Comparison of ENCODE assay signal across 15 cellular contexts in the genomic region with DNA sequence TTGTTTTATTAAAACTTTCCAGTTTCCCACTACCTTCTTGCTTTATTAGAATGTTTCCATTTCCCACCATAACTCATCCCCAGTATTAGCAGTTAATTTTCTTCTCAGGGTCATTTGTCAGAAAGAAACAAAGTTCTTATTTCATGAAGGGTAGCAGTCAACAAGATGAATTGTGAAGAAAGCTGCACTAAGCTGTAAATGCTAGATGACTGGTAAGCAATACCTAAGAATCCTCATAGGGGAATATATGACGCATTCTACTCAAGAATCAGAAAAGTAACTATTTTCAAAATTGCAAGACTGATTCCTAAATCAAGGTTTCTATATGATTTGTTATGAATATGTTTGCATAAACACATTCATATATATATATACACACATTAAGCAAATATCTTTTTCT. TPM values are rescaled to one million over a fixed set of nuclear protein-coding genes. Genes with fewer than 3 reads are reported as not detected.
DNase-seq lines count a peak whose midpoint lies in the region; ATAC-seq and TF ChIP-seq lines count a peak whose summit lies in the region.
"Had no signal": no experiment of that assay in that cellular context is flagged by ENCODE, and none has a peak within 500 bp of the region (broad histone marks: within the 10 kb centered on the region; RNA-seq: fewer than 3 reads in every experiment).

No MANE protein-coding gene starts in this region.

- TF ChIP-seq CTCF in natural killer cell (IDR thresholded peaks at IDR 0.05) = no peak

- no peak for DNase-seq in activated CD4-positive, alpha-beta T cell treated with anti-CD3 and anti-CD28 coated beads for 36 hours
- no peak for DNase-seq in activated CD4-positive, alpha-beta T cell treated with anti-CD3 and anti-CD28 coated beads, Interleukin-2, amount 50 U/mL, for 48 hours
- DNase-seq in natural killer cell = no peak
- DNase-seq in natural killer cell treated with Interleukin-12 subunit alpha and Interleukin-12 subunit beta and Interleukin-15 and Interleukin-18, amount 100 ng/mL, for 72 hours (ENCODE audit: low spot score) = no peak
- DNase-seq in SIG-M5 treated with dmso at 0.1 percent for 504 hours (lab: John Stamatoyannopoulos, UW; ENCODE audit: unreplicated experiment) = no peak
- DNase-seq in stimulated activated CD4-positive, alpha-beta T cell treated with anti-CD3 and anti-CD28 coated beads, Interleukin-4, amount 100 ng/mL, for 24 hours = no peak
- DNase-seq: AML-193; Caco-2; CD4-positive, alpha-beta T cell; GDM1; HCEC 1CT had no signal

- POLR2A ChIA-PET in activated CD4-positive, alpha-beta T cell treated with anti-CD3 and anti-CD28 coated beads for 36 hours (lab: Charles Lee) = no interaction called here

- peaks cover 34% of the 10 kb centered on the region for H3K4me1 Mint-ChIP-seq in activated CD4-positive, alpha-beta T cell treated with anti-CD3 and anti-CD28 coated beads for 36 hours
- peaks cover 22 to 25% of the 10 kb centered on the region in 2 donors for H3K4me1 Mint-ChIP-seq in natural killer cell
- peaks cover 25 to 29% of the 10 kb centered on the region in 2 donors for H3K4me1 Mint-ChIP-seq in natural killer cell treated with Interleukin-12 subunit alpha and Interleukin-12 subunit beta and Interleukin-15 and Interleukin-18, amount 100 ng/mL, for 72 hours (ENCODE audit: low read depth in 2 of 2)
- H3K4me1 Mint-ChIP-seq in activated T-helper 17 cell treated with anti-CD3 and anti-CD28 coated beads, Interleukin-2, amount 50 U/mL, for 72 hours = peaks cover 16% of the 10 kb centered on the region
- peaks cover 27% of the 10 kb centered on the region for H3K4me1 Mint-ChIP-seq in stimulated activated memory B cell treated with anti-CD40 and anti-IgM and Interleukin-4, amounts not matched to agents 10 μg/mL and 1 μg/mL and 100 μg/mL, for 72 hours

- H3K27me3 Mint-ChIP-seq in activated CD4-positive, alpha-beta T cell treated with anti-CD3 and anti-CD28 coated beads for 36 hours = no peaks in the 10 kb centered on the region
- H3K27me3 Mint-ChIP-seq in natural killer cell (ENCODE audit: low read depth in 2 of 2) = no peaks in the 10 kb centered on the region
- no peaks in the 10 kb centered on the region for H3K27me3 Mint-ChIP-seq in natural killer cell treated with Interleukin-12 subunit alpha and Interleukin-12 subunit beta and Interleukin-15 and Interleukin-18, amount 100 ng/mL, for 72 hours
- no peaks in the 10 kb centered on the region for H3K27me3 Mint-ChIP-seq in activated T-helper 17 cell treated with anti-CD3 and anti-CD28 coated beads, Interleukin-2, amount 50 U/mL, for 72 hours
- no peaks in the 10 kb centered on the region for H3K27me3 Mint-ChIP-seq in stimulated activated memory B cell treated with anti-CD40 and anti-IgM and Interleukin-4, amounts not matched to agents 10 μg/mL and 1 μg/mL and 100 μg/mL, for 72 hours
- H3K27me3 Mint-ChIP-seq: CD4-positive, alpha-beta T cell had no signal

- no peak overlapping the region for H3K4me3 Mint-ChIP-seq in activated CD4-positive, alpha-beta T cell treated with anti-CD3 and anti-CD28 coated beads for 36 hours
- no peak overlapping the region for H3K4me3 Mint-ChIP-seq in natural killer cell
- H3K4me3 Mint-ChIP-seq in natural killer cell treated with Interleukin-12 subunit alpha and Interleukin-12 subunit beta and Interleukin-15 and Interleukin-18, amount 100 ng/mL, for 72 hours = no peak overlapping the region
- no peak overlapping the region for H3K4me3 Mint-ChIP-seq in activated T-helper 17 cell treated with anti-CD3 and anti-CD28 coated beads, Interleukin-2, amount 50 U/mL, for 72 hours
- H3K4me3 Mint-ChIP-seq in stimulated activated memory B cell treated with anti-CD40 and anti-IgM and Interleukin-4, amounts not matched to agents 10 μg/mL and 1 μg/mL and 100 μg/mL, for 72 hours = no peak overlapping the region
- H3K4me3 Mint-ChIP-seq: CD4-positive, alpha-beta T cell; GM23338 had no signal

- H3K9me3 Mint-ChIP-seq in activated CD4-positive, alpha-beta T cell treated with anti-CD3 and anti-CD28 coated beads for 36 hours (ENCODE audit: low read depth) = no peaks in the 10 kb centered on the region
- H3K9me3 Mint-ChIP-seq in natural killer cell = no peaks in the 10 kb centered on the region
- H3K9me3 Mint-ChIP-seq in natural killer cell treated with Interleukin-12 subunit alpha and Interleukin-12 subunit beta and Interleukin-15 and Interleukin-18, amount 100 ng/mL, for 72 hours = no peaks in the 10 kb centered on the region
- no peaks in the 10 kb centered on the region for H3K9me3 Mint-ChIP-seq in activated T-helper 17 cell treated with anti-CD3 and anti-CD28 coated beads, Interleukin-2, amount 50 U/mL, for 72 hours
- H3K9me3 Mint-ChIP-seq in stimulated activated memory B cell treated with anti-CD40 and anti-IgM and Interleukin-4, amounts not matched to agents 10 μg/mL and 1 μg/mL and 100 μg/mL, for 72 hours = no peaks in the 10 kb centered on the region
- H3K9me3 Mint-ChIP-seq: CD4-positive, alpha-beta T cell; GM23338 had no signal

- CTCF ChIA-PET in activated CD4-positive, alpha-beta T cell treated with anti-CD3 and anti-CD28 coated beads for 36 hours (lab: Charles Lee) = no interaction called here

- intact Hi-C loops in activated CD4-positive, alpha-beta T cell treated with anti-CD3 and anti-CD28 coated beads for 36 hours (cut with DNase I, micrococcal nuclease) = loop anchor here (2.0 to 5.0 kb wide), 2 partner anchors 16 to 43 kb away; no protein-coding TSS in a partner anchor
- intact Hi-C loops in natural killer cell (cut with micrococcal nuclease) = loop anchor here (5.0 kb wide), 1 partner anchor 38 kb away; no protein-coding TSS in a partner anchor

- no peak overlapping the region for H3K27ac Mint-ChIP-seq in activated CD4-positive, alpha-beta T cell treated with anti-CD3 and anti-CD28 coated beads for 36 hours
- peak overlapping the region; percentile 35 to 38 for H3K27ac Mint-ChIP-seq in natural killer cell
- no peak overlapping the region for H3K27ac Mint-ChIP-seq in natural killer cell treated with Interleukin-12 subunit alpha and Interleukin-12 subunit beta and Interleukin-15 and Interleukin-18, amount 100 ng/mL, for 72 hours
- peak overlapping the region; percentile 46 for H3K27ac Mint-ChIP-seq in activated T-helper 17 cell treated with anti-CD3 and anti-CD28 coated beads, Interleukin-2, amount 50 U/mL, for 72 hours
- H3K27ac Mint-ChIP-seq in stimulated activated memory B cell treated with anti-CD40 and anti-IgM and Interleukin-4, amounts not matched to agents 10 μg/mL and 1 μg/mL and 100 μg/mL, for 72 hours = peak overlapping the region; percentile 54
- H3K27ac Mint-ChIP-seq: CD4-positive, alpha-beta T cell; GM23338 had no signal

- peaks cover 32% of the 10 kb centered on the region for H3K36me3 Mint-ChIP-seq in activated CD4-positive, alpha-beta T cell treated with anti-CD3 and anti-CD28 coated beads for 36 hours (ENCODE audit: low read depth)
- peaks cover 12% of the 10 kb centered on the region for H3K36me3 Mint-ChIP-seq in natural killer cell
- peaks cover 10% of the 10 kb centered on the region for H3K36me3 Mint-ChIP-seq in natural killer cell treated with Interleukin-12 subunit alpha and Interleukin-12 subunit beta and Interleukin-15 and Interleukin-18, amount 100 ng/mL, for 72 hours
- H3K36me3 Mint-ChIP-seq in activated T-helper 17 cell treated with anti-CD3 and anti-CD28 coated beads, Interleukin-2, amount 50 U/mL, for 72 hours (ENCODE audit: low read depth) = peaks cover 80% of the 10 kb centered on the region
- peaks cover 48% of the 10 kb centered on the region for H3K36me3 Mint-ChIP-seq in stimulated activated memory B cell treated with anti-CD40 and anti-IgM and Interleukin-4, amounts not matched to agents 10 μg/mL and 1 μg/mL and 100 μg/mL, for 72 hours

- ATAC-seq in activated CD4-positive, alpha-beta T cell treated with anti-CD3 and anti-CD28 coated beads for 36 hours = peak; percentile 64
- ATAC-seq in natural killer cell = no peak
- no peak for ATAC-seq in natural killer cell treated with Interleukin-12 subunit alpha and Interleukin-12 subunit beta and Interleukin-15 and Interleukin-18, amount 100 ng/mL, for 72 hours
- peak; percentile 52 for ATAC-seq in activated T-helper 17 cell treated with anti-CD3 and anti-CD28 coated beads, Interleukin-2, amount 50 U/mL, for 72 hours (replicated peaks)
- no peak for ATAC-seq in stimulated activated memory B cell treated with anti-CD40 and anti-IgM and Interleukin-4, amounts not matched to agents 10 μg/mL and 1 μg/mL and 100 μg/mL, for 72 hours
- ATAC-seq: A549, GM23338 had no signal

RNA-seq across cellular contexts. Expression of gene WDR5B, which starts 48.8 kb away (rescaled TPM):
- 1 to 10 TPM; 2.6 to 2.8 TPM for total RNA-seq in activated CD4-positive, alpha-beta T cell treated with anti-CD3 and anti-CD28 coated beads for 36 hours
- 1 to 10 TPM; 5.1 to 9.4 (median 6.3) TPM for total RNA-seq in natural killer cell
- 1 to 10 TPM; 4.4 to 5.8 TPM for total RNA-seq in natural killer cell treated with Interleukin-12 subunit alpha and Interleukin-12 subunit beta and Interleukin-15 and Interleukin-18, amount 100 ng/mL, for 72 hours
- 1 to 10 TPM; 2.3 to 4.0 TPM for total RNA-seq in activated T-helper 17 cell treated with anti-CD3 and anti-CD28 coated beads, Interleukin-2, amount 50 U/mL, for 72 hours

RNA-seq across cellular contexts. Expression of gene KPNA1, which starts 50.1 kb away (rescaled TPM):
- 10 to 100 TPM; 37.5 to 42.6 TPM for total RNA-seq in activated CD4-positive, alpha-beta T cell treated with anti-CD3 and anti-CD28 coated beads for 36 hours
- 10 to 100 TPM; 62.3 to 67.1 (median 63.1) TPM for total RNA-seq in natural killer cell
- total RNA-seq in natural killer cell treated with Interleukin-12 subunit alpha and Interleukin-12 subunit beta and Interleukin-15 and Interleukin-18, amount 100 ng/mL, for 72 hours = 10 to 100 TPM; 55.9 to 64.7 TPM
- 10 to 100 TPM; 29.2 to 47.9 TPM for total RNA-seq in activated T-helper 17 cell treated with anti-CD3 and anti-CD28 coated beads, Interleukin-2, amount 50 U/mL, for 72 hours

Comparison
In these comparisons a context has a peak if more than half of its experiments do, and no peak if none do; other contexts are left out.
1. H3K27ac Mint-ChIP-seq: peak in natural killer cell (2 of 2), activated T-helper 17 cell treated with anti-CD3 and anti-CD28 coated beads, Interleukin-2, amount 50 U/mL, for 72 hours (single experiment) and stimulated activated memory B cell treated with anti-CD40 and anti-IgM and Interleukin-4, amounts not matched to agents 10 μg/mL and 1 μg/mL and 100 μg/mL, for 72 hours (single experiment); none in activated CD4-positive, alpha-beta T cell treated with anti-CD3 and anti-CD28 coated beads for 36 hours (single experiment) and natural killer cell treated with Interleukin-12 subunit alpha and Interleukin-12 subunit beta and Interleukin-15 and Interleukin-18, amount 100 ng/mL, for 72 hours (0 of 2).
2. ATAC-seq: peak in activated CD4-positive, alpha-beta T cell treated with anti-CD3 and anti-CD28 coated beads for 36 hours (single experiment) and activated T-helper 17 cell treated with anti-CD3 and anti-CD28 coated beads, Interleukin-2, amount 50 U/mL, for 72 hours (single experiment); none in natural killer cell (0 of 3), natural killer cell treated with Interleukin-12 subunit alpha and Interleukin-12 subunit beta and Interleukin-15 and Interleukin-18, amount 100 ng/mL, for 72 hours (0 of 2) and stimulated activated memory B cell treated with anti-CD40 and anti-IgM and Interleukin-4, amounts not matched to agents 10 μg/mL and 1 μg/mL and 100 μg/mL, for 72 hours (single experiment).